Comparison of ENCODE assay signal across 8 cellular contexts in genomic region chr7:37495574-37496184, GRCh38. TPM values are rescaled to one million over a fixed set of nuclear protein-coding genes. Genes with fewer than 3 reads are reported as not detected.
DNase-seq lines count a peak whose midpoint lies in the region; ATAC-seq and TF ChIP-seq lines count a peak whose summit lies in the region.

No MANE protein-coding gene starts in this region.

- intact Hi-C loops in A673 (cut with micrococcal nuclease; ENCODE audit: unreplicated experiment): no loop called here
- intact Hi-C loops in left colon (cut with DNase I, micrococcal nuclease): no loop called here

- H2BK12ac ChIP-seq in trophoblast cell (ENCODE audit: low read length): peak overlapping the region; percentile 35

- no peaks in the 10 kb centered on the region for H3K27me3 ChIP-seq in A673 (replicated peaks; ENCODE audit: insufficient read depth, low read depth, low read length, poor library complexity)
- no peaks in the 10 kb centered on the region for H3K27me3 ChIP-seq in OCI-LY3 (ENCODE audit: low read depth, low read length)
- H3K27me3 ChIP-seq in trophoblast cell (ENCODE audit: insufficient read depth, low read length): no peaks in the 10 kb centered on the region

- H4K20me1 ChIP-seq in OCI-LY3 (ENCODE audit: insufficient read depth, low read length): no peaks in the 10 kb centered on the region

- H2BK5ac ChIP-seq in trophoblast cell (ENCODE audit: low read depth, low read length, poor library complexity): peak overlapping the region; percentile 37

- H3K36me3 ChIP-seq in A673 (ENCODE audit: insufficient read depth, low read length, poor library complexity, severe bottlenecking) (no peaks in the 10 kb centered on the region), OCI-LY3 (replicated peaks; ENCODE audit: low read depth, low read length) (no peaks in the 10 kb centered on the region), trophoblast cell (ENCODE audit: control insufficient read depth in 1 of 2, insufficient read depth in 2 of 2, low read length in 2 of 2) (no peaks in the 10 kb centered on the region)

- no peak overlapping the region for H4K8ac ChIP-seq in trophoblast cell (ENCODE audit: low read depth, low read length)

- peak overlapping the region; percentile 15 for H4K12ac ChIP-seq in trophoblast cell (ENCODE audit: low read depth, low read length)

- H3K23ac ChIP-seq in trophoblast cell (ENCODE audit: low read length): no peak overlapping the region

- H3K4me1 ChIP-seq in A673 (ENCODE audit: insufficient read depth, low read length, poor library complexity, severe bottlenecking) (no peaks in the 10 kb centered on the region), OCI-LY3 (ENCODE audit: low read length) (peaks cover 5% of the 10 kb centered on the region), trophoblast cell (ENCODE audit: control insufficient read depth in 1 of 2, insufficient read depth in 2 of 2, low read length in 2 of 2) (peaks cover 3 to 9% of the 10 kb centered on the region in 2 experiments)

- H3K27ac ChIP-seq in A673 (ENCODE audit: low read depth, low read length, poor library complexity, severe bottlenecking): no peak overlapping the region
- H3K27ac ChIP-seq in OCI-LY3 (ENCODE audit: low read length): no peak overlapping the region
- peak overlapping the region; percentile 31 for H3K27ac ChIP-seq in trophoblast cell (ENCODE audit: low read depth, low read length)

- H2AFZ ChIP-seq in OCI-LY3 (ENCODE audit: low read depth, low read length) (no peak overlapping the region), trophoblast cell (ENCODE audit: insufficient read depth, low read length, poor library complexity) (no peak overlapping the region)

- H3K79me1 ChIP-seq in trophoblast cell (ENCODE audit: low read length): peaks cover 11% of the 10 kb centered on the region

- ATAC-seq in HG03108 (IDR thresholded peaks at IDR 0.05; ENCODE audit: unreplicated experiment): no peak
- ATAC-seq in left colon: no peak

- no CpG with 5 or more reads among the region's 4 CpGs for WGBS in trophoblast cell (ENCODE audit: extremely low coverage, insufficient coverage, insufficient read length)

- TF ChIP-seq CTCF in A673 (conservative IDR thresholded peaks at IDR 0.05; ENCODE audit: low read depth, low read length) (peak; percentile 69), GM12865 (IDR thresholded peaks at IDR 0.05; ENCODE audit: insufficient read depth, low read depth, low read length, missing control alignments) (peak; percentile 63), OCI-LY3 (IDR thresholded peaks at IDR 0.05; ENCODE audit: low read depth, low read length) (peak; percentile 54), epithelial cell of proximal tubule (conservative IDR thresholded peaks at IDR 0.05; ENCODE audit: low read depth, low read length) (peak; percentile 74)

- no peak overlapping the region for H3K4me2 ChIP-seq in OCI-LY3 (ENCODE audit: low read length)
- H3K4me2 ChIP-seq in trophoblast cell (ENCODE audit: low read length): no peak overlapping the region

- peak; percentile 33 for DNase-seq in A673 (ENCODE audit: low spot score)
- DNase-seq in GM12865 (ENCODE audit: low read depth): peak; percentile 37
- no peak for DNase-seq in epithelial cell of proximal tubule (ENCODE audit: low read depth)
- peak; percentile 22 to 87 for DNase-seq in trophoblast cell
- DNase-seq in D341Med (ENCODE audit: low spot score): no peak
- no peak for DNase-seq in left colon

- no peak overlapping the region for H2BK120ac ChIP-seq in trophoblast cell (ENCODE audit: insufficient read depth, low read length, poor library complexity)

- H3K9ac ChIP-seq in OCI-LY3 (ENCODE audit: low read length) (no peak overlapping the region), trophoblast cell (ENCODE audit: low read length) (no peak overlapping the region)

- no peak overlapping the region for H3K4ac ChIP-seq in trophoblast cell (ENCODE audit: low read depth, low read length)

- no peak overlapping the region for H3K18ac ChIP-seq in trophoblast cell (ENCODE audit: low read length)

- no peaks in the 10 kb centered on the region for H3K79me2 ChIP-seq in OCI-LY3 (ENCODE audit: low read length)
- no peaks in the 10 kb centered on the region for H3K79me2 ChIP-seq in trophoblast cell (ENCODE audit: control insufficient read depth, insufficient read depth, low read length, poor library complexity)

- BruUV-seq in A673 (replicated peaks; lab: Mats Ljungman, UMichigan): no TSS peak

- no peak overlapping the region for H2AK5ac ChIP-seq in trophoblast cell (ENCODE audit: low read length)

- POLR2A ChIA-PET in A673 (lab: Charles Lee; ENCODE audit: low non-redundant PET): no interaction called here

- no peak overlapping the region for H3K4me3 ChIP-seq in A673 (ENCODE audit: low read depth, low read length, poor library complexity, severe bottlenecking)
- H3K4me3 ChIP-seq in GM12865 (ENCODE audit: low read depth, low read length): no peak overlapping the region
- H3K4me3 ChIP-seq in OCI-LY3 (ENCODE audit: low read length): no peak overlapping the region
- no peak overlapping the region for H3K4me3 ChIP-seq in epithelial cell of proximal tubule (ENCODE audit: low read depth, low read length)
- no peak overlapping the region for H3K4me3 ChIP-seq in trophoblast cell (ENCODE audit: low read depth, low read length)

- CTCF ChIA-PET in A673 (lab: Charles Lee): interaction anchor here (0.6 to 0.8 kb wide), 3 partner anchors 45 to 412 kb away, joined by 3 read pairs; no protein-coding TSS in a partner anchor

- no peak overlapping the region for H3K14ac ChIP-seq in trophoblast cell (ENCODE audit: low read length)

- H4K91ac ChIP-seq in trophoblast cell (ENCODE audit: low read depth, low read length): peak overlapping the region; percentile 60

- H3K9me3 ChIP-seq in A673 (ENCODE audit: low read depth, low read length, poor library complexity, severe bottlenecking) (no peaks in the 10 kb centered on the region), OCI-LY3 (ENCODE audit: insufficient read depth, low read length) (no peaks in the 10 kb centered on the region), trophoblast cell (ENCODE audit: insufficient read depth, low read depth, low read length) (peaks cover 4% of the 10 kb centered on the region)

RNA-seq across cellular contexts. Expression of gene ELMO1, which starts 47.0 kb away (rescaled TPM):
- total RNA-seq in A673 (2021) (0.33 TPM in 1 of 2 replicates, not detected in the other), epithelial cell of proximal tubule (0.69 and 1.2 TPM in 2 replicates), left colon (10 to 100 TPM in 1 of 2 donors, 1 to 10 TPM in 1; 5.6 to 16.1 TPM)
- 64.9 and 67.0 TPM in 2 replicates for polyA plus RNA-seq in trophoblast cell (2013)

Comparison
In these comparisons a context has a peak if more than half of its experiments do, and no peak if none do; other contexts are left out.
1. DNase-seq: peak in A673 (single experiment), GM12865 (single experiment) and trophoblast cell (2 of 2); none in epithelial cell of proximal tubule (single experiment), D341Med (single experiment) and left colon (0 of 2).
2. Peak in every context shown above with its lines, with median percentiles within 50 percentile points of each other: CTCF ChIP-seq.